Comparison of ENCODE assay signal across 9 cellular contexts in genomic region chr2:233976087-233976486, GRCh38. TPM values are rescaled to one million over a fixed set of nuclear protein-coding genes. Genes with fewer than 3 reads are reported as not detected.
DNase-seq lines count a peak whose midpoint lies in the region; ATAC-seq, FAIRE-seq and TF ChIP-seq lines count a peak whose summit lies in the region.
"Had no signal": no experiment of that assay in that cellular context is flagged by ENCODE, and none has a peak within 500 bp of the region (broad histone marks: within the 10 kb centered on the region; RNA-seq: fewer than 3 reads in every experiment).

No MANE protein-coding gene starts in this region.

- no peaks in the 10 kb centered on the region for H3K27me3 ChIP-seq in IMR-90 (ENCODE audit: control insufficient read depth, insufficient read depth, low read length)
- no peaks in the 10 kb centered on the region for H3K27me3 ChIP-seq in astrocyte (ENCODE audit: insufficient read depth, low read length)
- H3K27me3 ChIP-seq in right lobe of liver: no peaks in the 10 kb centered on the region

- peaks cover 5% of the 10 kb centered on the region for H3K9me3 Mint-ChIP-seq in astrocyte (ENCODE audit: unreplicated experiment)

- no peak overlapping the region for H3K4me2 ChIP-seq in IMR-90 (ENCODE audit: low read depth, low read length)
- no peak overlapping the region for H3K4me2 ChIP-seq in astrocyte (ENCODE audit: low read length)
- H3K4me2 ChIP-seq: KMS-11 had no signal

- H3K9me1 ChIP-seq in IMR-90 (ENCODE audit: insufficient read depth, low read length): peaks cover 12% of the 10 kb centered on the region

- H3K4me3 Mint-ChIP-seq in astrocyte (ENCODE audit: unreplicated experiment): no peak overlapping the region

- H4K91ac ChIP-seq in IMR-90 (ENCODE audit: insufficient read depth, low read depth, low read length): 0 out of 2 replicates have a peak overlapping the region, but pooled peaks have one; percentile 16

- no peak overlapping the region for H2AK9ac ChIP-seq in IMR-90 (replicated peaks; ENCODE audit: low read depth, low read length, poor library complexity)

- H4K8ac ChIP-seq in IMR-90 (ENCODE audit: low read depth in 2 of 2, low read length in 2 of 2): no peak overlapping the region

- H3K18ac ChIP-seq in IMR-90 (ENCODE audit: low read depth, low read length): no peak overlapping the region

- H3K14ac ChIP-seq in IMR-90 (replicated peaks; ENCODE audit: low read depth, low read length): no peak overlapping the region

- 80% methylated on average over 1 of the region's 5 CpGs; no CpG with 5 or more reads in 1 of the 2 experiments for WGBS in IMR-90 (ENCODE audit: extremely low coverage in 2 of 2, insufficient read length in 1 of 2), 2 experiments
- WGBS in right lobe of liver (ENCODE audit: insufficient coverage, low coverage, low lambda C conversion rate, missing lambda C conversion rate): 11% methylated on average over 5 of the region's 5 CpGs

- peak overlapping the region; percentile 61 for H2BK20ac ChIP-seq in IMR-90 (ENCODE audit: low read depth, low read length)

- H3K4me1 ChIP-seq in IMR-90 (ENCODE audit: control insufficient read depth, insufficient read depth, low read length) (peaks cover 10% of the 10 kb centered on the region), astrocyte (ENCODE audit: insufficient read depth, low read length) (peaks cover 30% of the 10 kb centered on the region), right lobe of liver (peaks cover 0 to 61% (median 11%) of the 10 kb centered on the region in 4 donors)

- no peak for TF ChIP-seq CTCF in IMR-90 (conservative IDR thresholded peaks at IDR 0.05; ENCODE audit: low read depth, low read length)
- no peak for TF ChIP-seq CTCF in astrocyte (IDR thresholded peaks at IDR 0.05; ENCODE audit: insufficient read depth, low read depth, low read length)
- no peak for TF ChIP-seq CTCF in right lobe of liver (IDR thresholded peaks at IDR 0.05)

- peaks cover 53% of the 10 kb centered on the region for H3K4me1 Mint-ChIP-seq in astrocyte (ENCODE audit: low read depth, unreplicated experiment)

- CTCF ChIA-PET in IMR-90 (lab: Yijun Ruan, JAX): interaction anchor here (0.8 to 1.4 kb wide), 3 partner anchors 524 to 1141 kb away, joined by 3 to 7 read pairs (median 4); no protein-coding TSS in a partner anchor

- peaks cover 2% of the 10 kb centered on the region; the same call in 1 of the 2 replicates for H3K9me3 ChIP-seq in IMR-90 (ENCODE audit: control insufficient read depth, insufficient read depth, low read length)
- no peaks in the 10 kb centered on the region for H3K9me3 ChIP-seq in astrocyte (ENCODE audit: insufficient read depth, low read depth, low read length)
- no peaks in the 10 kb centered on the region for H3K9me3 ChIP-seq in right lobe of liver

- H2AFZ ChIP-seq in IMR-90 (replicated peaks; ENCODE audit: low read length, poor library complexity): peak overlapping the region; percentile 25
- H2AFZ ChIP-seq in astrocyte (ENCODE audit: low read depth, low read length): no peak overlapping the region

- peak overlapping the region; percentile 29 for H3K27ac Mint-ChIP-seq in astrocyte (ENCODE audit: unreplicated experiment)

- POLR2A ChIA-PET in IMR-90 (lab: Charles Lee; ENCODE audit: unreplicated experiment): no interaction called here

- H3K27ac ChIP-seq in IMR-90 (ENCODE audit: insufficient read depth, low read length) (no peak overlapping the region), astrocyte (ENCODE audit: low read depth, low read length) (no peak overlapping the region), right lobe of liver (peak overlapping the region; percentile 40 to 88 (median 75))
- H3K27ac ChIP-seq: KMS-11 had no signal

- BruUV-seq in IMR-90 (replicated peaks; lab: Mats Ljungman, UMichigan): no TSS peak

- TF ChIP-seq RAD21 in IMR-90 (IDR thresholded peaks at IDR 0.05; ENCODE audit: low read length): no peak

- H2AK5ac ChIP-seq in IMR-90 (ENCODE audit: low read depth, low read length): peak overlapping the region; percentile 65

- TF ChIP-seq POLR2A in IMR-90 (IDR thresholded peaks at IDR 0.05; ENCODE audit: low read depth, low read length) (no peak), right lobe of liver (IDR thresholded peaks at IDR 0.05) (no peak)

- in situ Hi-C loops in ACHN (cut with HindIII; ENCODE audit: low pct_ligation_motif_present, low pct_unique_long_range_greater_than_20kb, low sequenced_read_pairs): no loop called here
- in situ Hi-C loops in IMR-90 (cut with MboI; ENCODE audit: low sequenced_read_pairs): loop anchor here (5.0 kb wide), 1 partner anchor 566 kb away; no protein-coding TSS in a partner anchor

- H3K4ac ChIP-seq in IMR-90 (ENCODE audit: low read depth, low read length): peak overlapping the region; percentile 78

- peak overlapping the region; percentile 41; the same call in 1 of the 3 replicates for H2BK15ac ChIP-seq in IMR-90 (ENCODE audit: low read depth, low read length)

- H3K36me3 Mint-ChIP-seq in astrocyte (ENCODE audit: low read depth, unreplicated experiment): peaks cover 4% of the 10 kb centered on the region

- no peak overlapping the region for H3K9ac ChIP-seq in IMR-90 (ENCODE audit: low read depth, low read length)
- no peak overlapping the region for H3K9ac ChIP-seq in astrocyte (ENCODE audit: low read length)
- H3K9ac ChIP-seq: KMS-11 had no signal

- H3K36me3 ChIP-seq in IMR-90 (ENCODE audit: control insufficient read depth, insufficient read depth, low read length): no peaks in the 10 kb centered on the region
- H3K36me3 ChIP-seq in astrocyte (ENCODE audit: insufficient read depth, low read length): no peaks in the 10 kb centered on the region
- no peaks in the 10 kb centered on the region for H3K36me3 ChIP-seq in right lobe of liver

- no peak overlapping the region for H3K23ac ChIP-seq in IMR-90 (ENCODE audit: low read depth, low read length)

- DNase-seq in ACHN (peak; percentile 48), IMR-90 (no peak), astrocyte (ENCODE audit: low read depth) (no peak), right lobe of liver (peak in 1 of 3 donors; percentile 63), NCI-H2107 treated with DMSO at 0.1 percent for 48 hours (lab: John Stamatoyannopoulos, UW; ENCODE audit: unreplicated experiment) (no peak), foreskin melanocyte (no peak), NCI-H1092 treated with DMSO at 0.1 percent for 48 hours (lab: John Stamatoyannopoulos, UW) (no peak)

- H4K20me1 ChIP-seq in IMR-90 (ENCODE audit: insufficient read depth, low read length): no peaks in the 10 kb centered on the region
- no peaks in the 10 kb centered on the region for H4K20me1 ChIP-seq in astrocyte (ENCODE audit: insufficient read depth, low read length)

- H2BK120ac ChIP-seq in IMR-90 (ENCODE audit: low read depth, low read length): peak overlapping the region; percentile 56

- no peaks in the 10 kb centered on the region for H3K79me1 ChIP-seq in IMR-90 (ENCODE audit: low read depth in 1 of 2, low read length in 2 of 2)

- FAIRE-seq in astrocyte (lab: Jason Lieb, UNC): no peak

- no peak overlapping the region for H4K5ac ChIP-seq in IMR-90 (ENCODE audit: low read depth, low read length)

- ATAC-seq in IMR-90 (ENCODE audit: low read depth) (no peak), right lobe of liver (peak; percentile 21 to 40 (median 28)), GM18861 (IDR thresholded peaks at IDR 0.05; ENCODE audit: unreplicated experiment) (no peak)

- H3K27me3 Mint-ChIP-seq in astrocyte (ENCODE audit: low read depth, unreplicated experiment): no peaks in the 10 kb centered on the region

- H3K79me2 ChIP-seq in astrocyte (ENCODE audit: insufficient read depth, low read length): no peaks in the 10 kb centered on the region

- dilution Hi-C loops in IMR-90 (cut with HindIII; ENCODE audit: low sequenced_read_pairs, unreplicated experiment): no loop called here

- H3K4me3 ChIP-seq in IMR-90 (ENCODE audit: insufficient read depth, low read depth, low read length) (no peak overlapping the region), astrocyte (ENCODE audit: insufficient read depth, low read depth, low read length) (no peak overlapping the region), right lobe of liver (peak overlapping the region; percentile 34 to 48 (median 45))

- intact Hi-C loops in IMR-90 (cut with micrococcal nuclease): loop anchor here (1.0 to 10.0 kb wide), 6 partner anchors 159 to 1141 kb away; no protein-coding TSS in a partner anchor
- intact Hi-C loops in right lobe of liver (cut with DNase I): no loop called here

- no peak overlapping the region for H3K56ac ChIP-seq in IMR-90 (ENCODE audit: extremely low read depth, insufficient read depth, low read length)

- H2BK5ac ChIP-seq in IMR-90 (ENCODE audit: low read depth, low read length, poor library complexity, severe bottlenecking): no peak overlapping the region

TF ChIP-seq in IMR-90, 13 proteins besides CTCF, POLR2A, EP300 and RAD21 (continues in another document):
- TF ChIP-seq MAFK (IDR thresholded peaks at IDR 0.05; ENCODE audit: low read depth, low read length) (no peak), CEBPB (IDR thresholded peaks at IDR 0.05; ENCODE audit: low read depth, low read length) (no peak), SMC3 (IDR thresholded peaks at IDR 0.05; ENCODE audit: low read depth, low read length) (no peak), MAZ (IDR thresholded peaks at IDR 0.05; ENCODE audit: borderline replicate concordance, low read depth, low read length) (no peak), RCOR1 (IDR thresholded peaks at IDR 0.05; ENCODE audit: insufficient replicate concordance, low read length) (no peak), BHLHE40 (IDR thresholded peaks at IDR 0.05; ENCODE audit: low read depth, low read length) (no peak), MXI1 (IDR thresholded peaks at IDR 0.05; ENCODE audit: borderline replicate concordance, low read depth, low read length) (no peak), FOS (IDR thresholded peaks at IDR 0.05; ENCODE audit: low read depth, low read length) (no peak)
- TF ChIP-seq, protein P1, sequence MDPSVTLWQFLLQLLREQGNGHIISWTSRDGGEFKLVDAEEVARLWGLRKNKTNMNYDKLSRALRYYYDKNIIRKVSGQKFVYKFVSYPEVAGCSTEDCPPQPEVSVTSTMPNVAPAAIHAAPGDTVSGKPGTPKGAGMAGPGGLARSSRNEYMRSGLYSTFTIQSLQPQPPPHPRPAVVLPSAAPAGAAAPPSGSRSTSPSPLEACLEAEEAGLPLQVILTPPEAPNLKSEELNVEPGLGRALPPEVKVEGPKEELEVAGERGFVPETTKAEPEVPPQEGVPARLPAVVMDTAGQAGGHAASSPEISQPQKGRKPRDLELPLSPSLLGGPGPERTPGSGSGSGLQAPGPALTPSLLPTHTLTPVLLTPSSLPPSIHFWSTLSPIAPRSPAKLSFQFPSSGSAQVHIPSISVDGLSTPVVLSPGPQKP (IDR thresholded peaks at IDR 0.05; ENCODE audit: borderline replicate concordance, low read depth, low read length): no peak

RNA-seq across cellular contexts. Expression of gene TRPM8, which starts 58.9 kb away (rescaled TPM):
- total RNA-seq in IMR-90 (2012; rRNA removed) (not detected in 2 replicates), astrocyte (0.31 and 0.95 TPM in 2 replicates), right lobe of liver (10 to 100 TPM; 23.9 to 99.5 (median 48.6) TPM)
- 0.10 TPM in 1 of 2 replicates, not detected in the other for polyA plus RNA-seq in IMR-90 (2012; rRNA removed)
- not detected in 2 replicates for polyA plus RNA-seq in IMR-90 (2012; cell fraction: cytosol; rRNA removed)
- not detected in 2 replicates for polyA plus RNA-seq in IMR-90 (2012; cell fraction: nucleus; rRNA removed; ENCODE audit: low replicate concordance)

Comparison
In these comparisons a context has a peak if more than half of its experiments do, and no peak if none do; other contexts are left out.
1. ATAC-seq: peak in right lobe of liver (4 of 4); none in IMR-90 (single experiment) and GM18861 (single experiment).
2. H3K27ac ChIP-seq: peak in right lobe of liver (3 of 3); none in IMR-90 (single experiment) and astrocyte (single experiment).
3. H3K4me3 ChIP-seq: peak in right lobe of liver (3 of 3); none in IMR-90 (single experiment) and astrocyte (single experiment).
4. RNA of gene TRPM8, which starts 58.9 kb away (total RNA-seq): 23.9 to 99.5 TPM in right lobe of liver; 0.31 to 0.95 TPM in astrocyte and not detected in IMR-90; every median in the first group is over 10 times any median in the second.